In genomic region chr9:35341021-35341420, GRCh38 we compare ENCODE assay signal across 13 cellular contexts.
DNase-seq lines count a peak whose midpoint lies in the region; TF ChIP-seq lines count a peak whose summit lies in the region.
"Had no signal": no experiment of that assay in that cellular context is flagged by ENCODE, and none has a peak within 500 bp of the region (broad histone marks: within the 10 kb centered on the region; RNA-seq: fewer than 3 reads in every experiment).

No MANE protein-coding gene starts in this region.

- H3K36me3 ChIP-seq in GM23248 (ENCODE audit: low read depth) (no peaks in the 10 kb centered on the region), SK-N-MC (ENCODE audit: insufficient read depth, low read length) (no peaks in the 10 kb centered on the region), hepatocyte (replicated peaks; ENCODE audit: insufficient read depth, low read depth) (no peaks in the 10 kb centered on the region)

- peak overlapping the region; percentile 58 for H3K9ac ChIP-seq in GM23248
- peak overlapping the region; percentile 3 for H3K9ac ChIP-seq in SK-N-MC (ENCODE audit: insufficient read length)

- H3K4me1 Mint-ChIP-seq in MCF 10A (ENCODE audit: insufficient read depth, unreplicated experiment): peaks cover 16% of the 10 kb centered on the region

- no peaks in the 10 kb centered on the region for H3K27me3 Mint-ChIP-seq in MCF 10A (ENCODE audit: insufficient read depth, unreplicated experiment)

- H4K20me1 ChIP-seq in GM23248 (ENCODE audit: insufficient read depth) (no peaks in the 10 kb centered on the region), hepatocyte (ENCODE audit: insufficient read depth, poor library complexity, severe bottlenecking) (no peaks in the 10 kb centered on the region)

- TF ChIP-seq CTCF in hepatocyte (IDR thresholded peaks at IDR 0.05; ENCODE audit: poor library complexity): no peak
- TF ChIP-seq CTCF in MCF 10A (IDR thresholded peaks at IDR 0.05; ENCODE audit: unreplicated experiment): no peak

- CTCF ChIA-PET in MCF 10A (lab: Yijun Ruan, JAX): interaction anchor here (0.6 kb wide), 1 partner anchor 198 kb away, joined by 3 read pairs; no protein-coding TSS in a partner anchor

- H3K4me2 ChIP-seq in GM23248 (ENCODE audit: unreplicated experiment) (peak overlapping the region; percentile 87), hepatocyte (peak overlapping the region; percentile 48)

- peaks cover 26% of the 10 kb centered on the region for H3K4me1 ChIP-seq in GM23248 (ENCODE audit: insufficient read depth)
- H3K4me1 ChIP-seq in hepatocyte (ENCODE audit: insufficient read depth): no peaks in the 10 kb centered on the region

- no TSS peak for BruUV-seq in MCF 10A (replicated peaks; lab: Mats Ljungman, UMichigan)

- H3K79me2 ChIP-seq in GM23248 (ENCODE audit: insufficient read depth) (no peaks in the 10 kb centered on the region), hepatocyte (no peaks in the 10 kb centered on the region)

- H3K4me3 ChIP-seq in GM23248 (peak overlapping the region; percentile 49), SK-N-MC (peak overlapping the region; percentile 53), hepatocyte (no peak overlapping the region)

- peaks cover 7% of the 10 kb centered on the region for H3K36me3 Mint-ChIP-seq in MCF 10A (ENCODE audit: insufficient read depth, unreplicated experiment)

- WGBS in GM23248 (ENCODE audit: low coverage in 1 of 2, low lambda C conversion rate in 2 of 2, missing lambda C conversion rate in 2 of 2), 2 experiments: 92 to 100% methylated on average over 2 of the region's 2 CpGs
- WGBS in hepatocyte (ENCODE audit: low lambda C conversion rate, missing lambda C conversion rate): 88% methylated on average over 2 of the region's 2 CpGs

- H3K4me3 Mint-ChIP-seq in MCF 10A (ENCODE audit: unreplicated experiment): no peak overlapping the region
- H3K4me3 Mint-ChIP-seq: activated CD8-positive, alpha-beta T cell treated with anti-CD3 and anti-CD28 coated beads, Interleukin-2, amount 10 ng/mL, durations not matched to agents 7 days and 5 days; effector memory CD8-positive, alpha-beta T cell; mesothelial cell of epicardium had no signal

- H3K9me3 ChIP-seq in GM23248 (ENCODE audit: low read depth) (no peaks in the 10 kb centered on the region), SK-N-MC (ENCODE audit: low read depth, low read length) (no peaks in the 10 kb centered on the region), hepatocyte (ENCODE audit: low read depth) (no peaks in the 10 kb centered on the region)

- no peaks in the 10 kb centered on the region for H3K9me2 ChIP-seq in GM23248 (ENCODE audit: insufficient read depth)
- no peaks in the 10 kb centered on the region for H3K9me2 ChIP-seq in hepatocyte (replicated peaks; ENCODE audit: insufficient read depth)

- H2AFZ ChIP-seq in GM23248: peak overlapping the region; percentile 72
- H2AFZ ChIP-seq in hepatocyte: no peak overlapping the region

- H3K27ac Mint-ChIP-seq in MCF 10A (ENCODE audit: low read depth, unreplicated experiment): no peak overlapping the region
- H3K27ac Mint-ChIP-seq: activated CD8-positive, alpha-beta T cell treated with anti-CD3 and anti-CD28 coated beads, Interleukin-2, amount 10 ng/mL, durations not matched to agents 7 days and 5 days; effector memory CD8-positive, alpha-beta T cell; mesothelial cell of epicardium had no signal

- in situ Hi-C loops in GM23248 (cut with MboI): no loop called here

- DNase-seq in GM23248 (no peak), SK-N-MC (ENCODE audit: low read depth, low spot score) (no peak), hepatocyte (ENCODE audit: low spot score) (no peak), NCI-H526 treated with DMSO at 0.1 percent for 48 hours (lab: John Stamatoyannopoulos, UW) (no peak), MCF 10A (ENCODE audit: unreplicated experiment) (no peak), Ammon's horn (ENCODE audit: low spot score) (no peak)
- DNase-seq: activated CD8-positive, alpha-beta T cell treated with anti-CD3 and anti-CD28 coated beads, Interleukin-2, amount 10 ng/mL, durations not matched to agents 7 days and 5 days; activated effector memory CD4-positive, alpha-beta T cell treated with Interleukin-2 at 50 U/mL for 16 hours; DMS79 treated with DMSO at 0.1 percent for 48 hours; effector memory CD8-positive, alpha-beta T cell; NK-92 treated with Interleukin-12 subunit alpha and Interleukin-12 subunit beta, amount 100 ng/mL, for 24 hours had no signal

- H3F3A ChIP-seq in GM23248 (ENCODE audit: insufficient read depth): peaks cover 25% of the 10 kb centered on the region

- H3K27me3 ChIP-seq in GM23248 (replicated peaks; ENCODE audit: insufficient read depth): no peaks in the 10 kb centered on the region
- H3K27me3 ChIP-seq in hepatocyte: no peaks in the 10 kb centered on the region

- intact Hi-C loops in MCF 10A (cut with micrococcal nuclease): no loop called here

- H3K27ac ChIP-seq in GM23248 (peak overlapping the region; percentile 56), SK-N-MC (no peak overlapping the region), hepatocyte (peak overlapping the region; percentile 25), temporal lobe (ENCODE audit: low read depth, low read length) (peak overlapping the region; percentile 47)

- H3K9me3 Mint-ChIP-seq in MCF 10A (ENCODE audit: unreplicated experiment): no peaks in the 10 kb centered on the region
- H3K9me3 Mint-ChIP-seq: effector memory CD8-positive, alpha-beta T cell; mesothelial cell of epicardium had no signal

- POLR2A ChIA-PET in MCF 10A (lab: Yijun Ruan, JAX): interaction anchor here (0.6 kb wide), 1 partner anchor 90 kb away, joined by 3 read pairs; no protein-coding TSS in a partner anchor
